In the genomic region with DNA sequence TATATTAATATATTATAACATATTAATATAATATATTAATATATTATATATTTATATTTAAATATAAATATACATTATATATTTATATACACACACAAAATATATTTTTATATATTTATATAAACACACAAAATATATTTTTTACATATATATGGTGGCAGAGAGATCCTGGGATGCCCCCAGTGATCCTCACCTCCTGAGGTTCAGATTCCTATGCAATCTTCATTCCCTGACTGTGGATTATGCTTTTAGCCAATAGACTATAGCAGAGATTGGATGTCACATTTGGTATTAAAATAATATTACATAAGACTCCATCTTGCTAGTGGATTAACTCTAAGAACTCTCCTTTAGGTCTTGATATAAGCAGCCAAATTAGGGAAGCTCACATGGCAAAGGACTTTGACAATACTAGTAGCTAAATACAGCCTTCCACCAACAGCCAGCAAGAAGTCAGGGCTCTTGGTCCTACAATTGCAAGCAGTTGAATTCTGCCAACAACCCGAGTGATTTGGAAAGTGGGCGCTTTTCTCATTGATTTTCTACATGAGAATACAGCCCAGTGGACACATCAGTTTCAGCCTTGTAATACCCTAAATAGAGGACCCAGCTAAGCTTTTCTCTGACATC, we compare ENCODE assay signal across 15 cellular contexts.
"Had no signal": no experiment of that assay in that cellular context is flagged by ENCODE, and none has a peak within 500 bp of the region (broad histone marks: within the 10 kb centered on the region; RNA-seq: fewer than 3 reads in every experiment).

No MANE protein-coding gene starts in this region.

- H3K4me3 Mint-ChIP-seq: activated T-cell treated with anti-CD3 and anti-CD28 coated beads, Interleukin-2, amount 50 U/mL, for 72 hours; central memory CD8-positive, alpha-beta T cell; naive thymus-derived CD4-positive, alpha-beta T cell had no signal

- ATAC-seq: left lung; mucosa of descending colon; naive thymus-derived CD4-positive, alpha-beta T cell had no signal

- H3K27ac Mint-ChIP-seq: activated T-cell treated with anti-CD3 and anti-CD28 coated beads, Interleukin-2, amount 50 U/mL, for 72 hours; naive thymus-derived CD4-positive, alpha-beta T cell had no signal

- H3K4me1 Mint-ChIP-seq: central memory CD8-positive, alpha-beta T cell; naive thymus-derived CD4-positive, alpha-beta T cell had no signal

- H3K36me3 Mint-ChIP-seq: naive thymus-derived CD4-positive, alpha-beta T cell had no signal

- DNase-seq: activated CD8-positive, alpha-beta memory T cell treated with anti-CD3 and anti-CD28 coated beads, Interleukin-2, amount 50 U/mL, for 48 hours; activated T-cell treated with anti-CD3 and anti-CD28 coated beads, Interleukin-2, amount 50 U/mL, for 72 hours; anterior cingulate cortex; brain microvascular endothelial cell; effector CD4-positive, alpha-beta T cell; islet precursor cell; left lung; mammary epithelial cell; mucosa of descending colon; naive thymus-derived CD4-positive, alpha-beta T cell; stimulated activated CD4-positive, alpha-beta T cell treated with anti-CD3 and anti-CD28 coated beads, Interleukin-12 subunit alpha, Interleukin-12 subunit beta, amount 100 ng/mL, for 4 hours; stimulated activated naive CD4-positive, alpha-beta T cell; T-helper 9 cell; trophoblast cell had no signal

- H3K27me3 Mint-ChIP-seq: central memory CD8-positive, alpha-beta T cell; naive thymus-derived CD4-positive, alpha-beta T cell had no signal
